Comparison of ENCODE assay signal across 8 cellular contexts in the genomic region with DNA sequence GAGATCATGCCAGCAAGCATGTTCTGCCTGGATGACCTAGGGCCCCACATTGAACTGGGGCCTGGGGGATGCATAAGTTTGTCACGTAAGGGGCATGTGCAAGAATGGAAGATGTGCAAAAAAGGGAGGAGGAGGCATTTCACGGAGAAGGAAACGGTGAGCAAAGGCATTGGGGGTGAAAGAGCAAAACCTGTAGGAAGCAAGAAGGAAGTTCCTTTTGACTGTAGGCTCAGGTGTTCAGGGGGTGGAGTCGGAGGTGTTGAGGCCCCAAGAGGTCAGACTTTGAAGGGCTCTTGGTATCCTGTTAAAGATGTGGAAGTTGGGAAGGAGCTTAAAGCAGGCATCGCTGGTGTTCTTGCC. TPM values are rescaled to one million over a fixed set of nuclear protein-coding genes. Genes with fewer than 3 reads are reported as not detected.
DNase-seq lines count a peak whose midpoint lies in the region; ATAC-seq and TF ChIP-seq lines count a peak whose summit lies in the region.

No MANE protein-coding gene starts in this region.

- H3K4me2 ChIP-seq in SK-N-SH: peak overlapping the region; percentile 91

- peak overlapping the region; percentile 88 to 95 for H3K27ac ChIP-seq in SK-N-SH (ENCODE audit: low read depth in 2 of 2, low read length in 1 of 2)
- H3K27ac ChIP-seq in naive thymus-derived CD4-positive, alpha-beta T cell (ENCODE audit: low read depth, low read length): peak overlapping the region; percentile 85

- no peak for TF ChIP-seq CTCF in SK-N-SH (IDR thresholded peaks at IDR 0.05)

- peaks cover 47% of the 10 kb centered on the region for H3K79me2 ChIP-seq in SK-N-SH (ENCODE audit: insufficient read depth)

- intact Hi-C loops in naive thymus-derived CD4-positive, alpha-beta T cell (cut with micrococcal nuclease): loop anchor here (5.0 to 10.0 kb wide), 7 partner anchors 219 to 1611 kb away; partner anchors contain the start of genes SDAD1 (in 2 of the 2), CCNI (in 1 of the 2), CDKL2 (in 1 of the 2) and G3BP2 (in 1 of the 2)

- no peaks in the 10 kb centered on the region for H3K9me2 ChIP-seq in SK-N-SH

- no peak for TF ChIP-seq RAD21 in SK-N-SH (IDR thresholded peaks at IDR 0.05; ENCODE audit: low read length)

- no peaks in the 10 kb centered on the region for H3K9me3 ChIP-seq in SK-N-SH
- H3K9me3 ChIP-seq in naive thymus-derived CD4-positive, alpha-beta T cell (ENCODE audit: control insufficient read depth in 2 of 3, low read length in 3 of 3): no peaks in the 10 kb centered on the region

- no peaks in the 10 kb centered on the region for H3K36me3 Mint-ChIP-seq in IgD-negative memory B cell
- peaks cover 0 to 4% (median 0%) of the 10 kb centered on the region in 5 donors for H3K36me3 Mint-ChIP-seq in naive thymus-derived CD4-positive, alpha-beta T cell

- CTCF ChIA-PET in SK-N-SH (lab: Yijun Ruan, JAX): interaction anchor here (1.1 to 7.6 kb wide), 3 partner anchors 8 to 34 kb away, joined by 3 to 65 read pairs (median 3); no protein-coding TSS in a partner anchor
- CTCF ChIA-PET in naive thymus-derived CD4-positive, alpha-beta T cell (lab: Charles Lee): interaction anchor here (0.8 to 2.3 kb wide), 2 partner anchors 17 to 34 kb away, joined by 3 to 13 read pairs; no protein-coding TSS in a partner anchor

- TF ChIP-seq EP300 in SK-N-SH (IDR thresholded peaks at IDR 0.05; ENCODE audit: borderline replicate concordance in 1 of 2, low read depth in 1 of 2, low read length in 1 of 2): no peak

- H3K4me3 Mint-ChIP-seq in IgD-negative memory B cell: peak overlapping the region; percentile 85 to 98 (median 93)
- H3K4me3 Mint-ChIP-seq in naive thymus-derived CD4-positive, alpha-beta T cell: peak overlapping the region; percentile 86 to 96 (median 92)

- no peak for DNase-seq in SK-N-SH
- peak; percentile 19 for DNase-seq in cerebellum (ENCODE audit: low spot score)
- no peak for DNase-seq in naive thymus-derived CD4-positive, alpha-beta T cell
- DNase-seq in stimulated activated CD4-positive, alpha-beta T cell treated with anti-CD3 and anti-CD28 coated beads, Interleukin-4, amount 100 ng/mL, for 4 hours: no peak
- DNase-seq in SHP77 treated with DMSO at 0.1 percent for 48 hours (lab: John Stamatoyannopoulos, UW): no peak
- DNase-seq in HK-2 (ENCODE audit: unreplicated experiment): no peak

- H2AFZ ChIP-seq in SK-N-SH (ENCODE audit: low read depth): peak overlapping the region; percentile 99

- no peaks in the 10 kb centered on the region for H3K36me3 ChIP-seq in SK-N-SH (replicated peaks in 1 of 2; ENCODE audit: control insufficient read depth in 1 of 2, insufficient read depth in 2 of 2, low read length in 1 of 2)
- no peaks in the 10 kb centered on the region for H3K36me3 ChIP-seq in naive thymus-derived CD4-positive, alpha-beta T cell (ENCODE audit: control insufficient read depth in 2 of 3, insufficient read depth in 3 of 3, low read length in 3 of 3)

- POLR2A ChIA-PET in SK-N-SH (lab: Yijun Ruan, JAX): interaction anchor here (1.1 to 2.7 kb wide), 4 partner anchors 15 to 93 kb away, joined by 3 to 16 read pairs (median 10); partner anchors contain the start of gene STBD1
- POLR2A ChIA-PET in naive thymus-derived CD4-positive, alpha-beta T cell (lab: Charles Lee): interaction anchor here (1.1 to 3.4 kb wide), 2 partner anchors 66 to 92 kb away, joined by 3 to 14 read pairs; partner anchors contain the start of genes NUP54 and STBD1

- H3K27me3 Mint-ChIP-seq in IgD-negative memory B cell: peaks cover 2% of the 10 kb centered on the region
- peaks cover 0 to 30% (median 0%) of the 10 kb centered on the region in 5 donors for H3K27me3 Mint-ChIP-seq in naive thymus-derived CD4-positive, alpha-beta T cell

- H3K27me3 ChIP-seq in SK-N-SH (ENCODE audit: insufficient read depth): no peaks in the 10 kb centered on the region
- H3K27me3 ChIP-seq in naive thymus-derived CD4-positive, alpha-beta T cell (ENCODE audit: control insufficient read depth in 2 of 2, insufficient read depth in 2 of 2, low read length in 2 of 2): no peaks in the 10 kb centered on the region

- 66% methylated on average over 5 of the region's 5 CpGs for WGBS in SK-N-SH (ENCODE audit: low lambda C conversion rate)

- H3F3A ChIP-seq in SK-N-SH (replicated peaks; ENCODE audit: insufficient read depth): peaks cover 13% of the 10 kb centered on the region

- H3K4me1 Mint-ChIP-seq in IgD-negative memory B cell: peaks cover 30 to 41% (median 34%) of the 10 kb centered on the region in 3 donors
- H3K4me1 Mint-ChIP-seq in naive thymus-derived CD4-positive, alpha-beta T cell: peaks cover 34 to 65% (median 61%) of the 10 kb centered on the region in 7 donors

- H3K9ac ChIP-seq in SK-N-SH: peak overlapping the region; percentile 91

- peaks cover 9% of the 10 kb centered on the region; the same call in 1 of the 2 replicates for H4K20me1 ChIP-seq in SK-N-SH (ENCODE audit: insufficient read depth)

- H3K4me1 ChIP-seq in SK-N-SH (ENCODE audit: control insufficient read depth in 1 of 2, insufficient read depth in 2 of 2, low read depth in 1 of 2, low read length in 1 of 2): peaks cover 14 to 29% of the 10 kb centered on the region in 2 experiments; a peak in 3 of 4 replicates
- H3K4me1 ChIP-seq in naive thymus-derived CD4-positive, alpha-beta T cell (ENCODE audit: control insufficient read depth in 2 of 2, insufficient read depth in 2 of 2, low read length in 2 of 2): peaks cover 21 to 35% of the 10 kb centered on the region in 2 donors

- ATAC-seq in SK-N-SH treated with all-trans-retinoic acid at 6 μM for 48 hours: no peak
- no peak for ATAC-seq in naive thymus-derived CD4-positive, alpha-beta T cell

- H3K4me3 ChIP-seq in SK-N-SH (ENCODE audit: low read depth in 2 of 2, low read length in 1 of 2): peak overlapping the region; percentile 85 to 86
- peak overlapping the region; percentile 76 for H3K4me3 ChIP-seq in naive thymus-derived CD4-positive, alpha-beta T cell (ENCODE audit: low read length)

- no peaks in the 10 kb centered on the region for H3K9me3 Mint-ChIP-seq in IgD-negative memory B cell
- no peaks in the 10 kb centered on the region for H3K9me3 Mint-ChIP-seq in naive thymus-derived CD4-positive, alpha-beta T cell

- peak overlapping the region; percentile 87 to 99 (median 98) for H3K27ac Mint-ChIP-seq in IgD-negative memory B cell
- H3K27ac Mint-ChIP-seq in naive thymus-derived CD4-positive, alpha-beta T cell: peak overlapping the region; percentile 89 to 97 (median 95)

TF ChIP-seq in SK-N-SH, 30 proteins besides CTCF, POLR2A, EP300 and RAD21 (continues in another document):
- TF ChIP-seq RFX5 (IDR thresholded peaks at IDR 0.05; ENCODE audit: low read length) (no peak), TEAD4 (IDR thresholded peaks at IDR 0.05; ENCODE audit: borderline replicate concordance, insufficient read depth) (no peak), GATA2 (CRISPR knock-in tag; IDR thresholded peaks at IDR 0.05) (no peak), RCOR1 (IDR thresholded peaks at IDR 0.05; ENCODE audit: low read length) (no peak), POLR2AphosphoS5 (IDR thresholded peaks at IDR 0.05; ENCODE audit: low read depth, low read length) (no peak), MEF2A (IDR thresholded peaks at IDR 0.05; ENCODE audit: borderline replicate concordance, low read depth) (no peak), GABPA (IDR thresholded peaks at IDR 0.05; ENCODE audit: low read depth) (no peak), JUND (IDR thresholded peaks at IDR 0.05) (no peak)
- TF ChIP-seq, protein P1, sequence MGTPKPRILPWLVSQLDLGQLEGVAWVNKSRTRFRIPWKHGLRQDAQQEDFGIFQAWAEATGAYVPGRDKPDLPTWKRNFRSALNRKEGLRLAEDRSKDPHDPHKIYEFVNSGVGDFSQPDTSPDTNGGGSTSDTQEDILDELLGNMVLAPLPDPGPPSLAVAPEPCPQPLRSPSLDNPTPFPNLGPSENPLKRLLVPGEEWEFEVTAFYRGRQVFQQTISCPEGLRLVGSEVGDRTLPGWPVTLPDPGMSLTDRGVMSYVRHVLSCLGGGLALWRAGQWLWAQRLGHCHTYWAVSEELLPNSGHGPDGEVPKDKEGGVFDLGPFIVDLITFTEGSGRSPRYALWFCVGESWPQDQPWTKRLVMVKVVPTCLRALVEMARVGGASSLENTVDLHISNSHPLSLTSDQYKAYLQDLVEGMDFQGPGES (IDR thresholded peaks at IDR 0.05; ENCODE audit: low read depth, low read length): no peak

TF ChIP-seq in SK-N-SH treated with all-trans-retinoic acid at 6 μM for 48 hours, 23 proteins besides CTCF, POLR2A, EP300 and RAD21:
- TF ChIP-seq, protein P2, sequence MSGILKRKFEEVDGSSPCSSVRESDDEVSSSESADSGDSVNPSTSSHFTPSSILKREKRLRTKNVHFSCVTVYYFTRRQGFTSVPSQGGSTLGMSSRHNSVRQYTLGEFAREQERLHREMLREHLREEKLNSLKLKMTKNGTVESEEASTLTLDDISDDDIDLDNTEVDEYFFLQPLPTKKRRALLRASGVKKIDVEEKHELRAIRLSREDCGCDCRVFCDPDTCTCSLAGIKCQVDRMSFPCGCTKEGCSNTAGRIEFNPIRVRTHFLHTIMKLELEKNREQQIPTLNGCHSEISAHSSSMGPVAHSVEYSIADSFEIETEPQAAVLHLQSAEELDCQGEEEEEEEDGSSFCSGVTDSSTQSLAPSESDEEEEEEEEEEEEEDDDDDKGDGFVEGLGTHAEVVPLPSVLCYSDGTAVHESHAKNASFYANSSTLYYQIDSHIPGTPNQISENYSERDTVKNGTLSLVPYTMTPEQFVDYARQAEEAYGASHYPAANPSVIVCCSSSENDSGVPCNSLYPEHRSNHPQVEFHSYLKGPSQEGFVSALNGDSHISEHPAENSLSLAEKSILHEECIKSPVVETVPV (CRISPR knock-in tag; IDR thresholded peaks at IDR 0.05): no peak

RNA-seq across cellular contexts. Expression of gene SCARB2, which starts 0.6 kb away (rescaled TPM):
- polyA plus RNA-seq in SK-N-SH (2012; rRNA removed) (81.3 and 82.6 TPM in 2 replicates), IgD-negative memory B cell (12.2 TPM)
- polyA plus RNA-seq in SK-N-SH (2012; cell fraction: cytosol; rRNA removed): 108 TPM in 2 replicates
- polyA plus RNA-seq in SK-N-SH (2012; cell fraction: nucleus; rRNA removed): 45.5 and 83.0 TPM in 2 replicates
- 342 TPM for total RNA-seq in cerebellum
- 10 to 100 TPM; 13.5 to 35.7 (median 29.1) TPM for total RNA-seq in naive thymus-derived CD4-positive, alpha-beta T cell
- polyA plus RNA-seq in naive thymus-derived CD4-positive, alpha-beta T cell: 10 to 100 TPM; 12.6 to 14.7 TPM

RNA-seq across cellular contexts. Expression of gene FAM47E, which starts 37.3 kb away (rescaled TPM):
- 1.8 and 2.5 TPM in 2 replicates for polyA plus RNA-seq in SK-N-SH (2012; rRNA removed)
- polyA plus RNA-seq in SK-N-SH (2012; cell fraction: cytosol; rRNA removed): 1.9 and 2.7 TPM in 2 replicates
- polyA plus RNA-seq in SK-N-SH (2012; cell fraction: nucleus; rRNA removed): 2.3 and 5.4 TPM in 2 replicates
- not detected for polyA plus RNA-seq in IgD-negative memory B cell
- 7.3 TPM for total RNA-seq in cerebellum
- total RNA-seq in naive thymus-derived CD4-positive, alpha-beta T cell: under 1 TPM in 4 of 5 experiments, not detected in 1; 0.24 to 0.79 (median 0.43) TPM
- under 1 TPM in 1 of 2 donors, not detected in 1; 0.45 TPM for polyA plus RNA-seq in naive thymus-derived CD4-positive, alpha-beta T cell
